ENCODE assay signal across 1 cellular context in genomic region chr1:94884101-94884875, GRCh38.
A peak's percentile ranks its signal among the peaks of the same experiment; 100 is the strongest.
TF ChIP-seq lines count a peak whose summit lies in the region.

No MANE protein-coding gene starts in this region.

TF ChIP-seq in HEK293, 187 proteins besides CTCF, POLR2A, EP300 and RAD21 (continued from another document):
- TF ChIP-seq ZBTB44 (tag by site-specific recombination; IDR thresholded peaks at IDR 0.05) (0 out of 2 replicates have a peak, but pooled peaks have one; percentile 26), ZSCAN23 (tag by site-specific recombination; IDR thresholded peaks at IDR 0.05) (no peak), ZNF140 (tag by site-specific recombination; IDR thresholded peaks at IDR 0.05) (no peak), ZNF341 (tag by site-specific recombination; IDR thresholded peaks at IDR 0.05; ENCODE audit: low read depth) (peak; percentile 22; the same call in 1 of the 2 replicates), ZNF629 (tag by site-specific recombination; IDR thresholded peaks at IDR 0.05) (no peak), ZNF626 (tag by site-specific recombination; IDR thresholded peaks at IDR 0.05) (no peak), ZBTB20 (tag by site-specific recombination; IDR thresholded peaks at IDR 0.05) (peak; percentile 47; the same call in 1 of the 2 replicates), ZNF600 (tag by site-specific recombination; IDR thresholded peaks at IDR 0.05) (no peak), RBAK (tag by site-specific recombination; IDR thresholded peaks at IDR 0.05) (no peak), KLF10 (tag by site-specific recombination; IDR thresholded peaks at IDR 0.05) (no peak), IKZF3 (tag by site-specific recombination; IDR thresholded peaks at IDR 0.05) (no peak), ZNF473 (tag by site-specific recombination; IDR thresholded peaks at IDR 0.05) (no peak), ZNF664 (tag by site-specific recombination; IDR thresholded peaks at IDR 0.05) (no peak), ZNF621 (tag by site-specific recombination; IDR thresholded peaks at IDR 0.05) (no peak), ZNF292 (tag by site-specific recombination; IDR thresholded peaks at IDR 0.05; ENCODE audit: borderline replicate concordance, low read depth) (no peak), ZNF24 (tag by site-specific recombination; IDR thresholded peaks at IDR 0.05) (no peak), ZNF785 (tag by site-specific recombination; IDR thresholded peaks at IDR 0.05) (no peak), ZNF37A (tag by site-specific recombination; IDR thresholded peaks at IDR 0.05) (no peak), ZNF214 (tag by site-specific recombination; IDR thresholded peaks at IDR 0.05; ENCODE audit: borderline replicate concordance) (no peak), ZNF335 (tag by site-specific recombination; conservative IDR thresholded peaks at IDR 0.05) (peak; percentile 29; the same call in 1 of the 2 replicates), ZBTB26 (tag by site-specific recombination; optimal IDR thresholded peaks at IDR 0.05) (no peak), ZIC2 (tag by site-specific recombination; IDR thresholded peaks at IDR 0.05) (0 out of 2 replicates have a peak, but pooled peaks have one; percentile 24), ZFP3 (tag by site-specific recombination; IDR thresholded peaks at IDR 0.05; ENCODE audit: low read depth) (no peak)
